ENCODE assay signal across 22 cellular contexts in the genomic region with DNA sequence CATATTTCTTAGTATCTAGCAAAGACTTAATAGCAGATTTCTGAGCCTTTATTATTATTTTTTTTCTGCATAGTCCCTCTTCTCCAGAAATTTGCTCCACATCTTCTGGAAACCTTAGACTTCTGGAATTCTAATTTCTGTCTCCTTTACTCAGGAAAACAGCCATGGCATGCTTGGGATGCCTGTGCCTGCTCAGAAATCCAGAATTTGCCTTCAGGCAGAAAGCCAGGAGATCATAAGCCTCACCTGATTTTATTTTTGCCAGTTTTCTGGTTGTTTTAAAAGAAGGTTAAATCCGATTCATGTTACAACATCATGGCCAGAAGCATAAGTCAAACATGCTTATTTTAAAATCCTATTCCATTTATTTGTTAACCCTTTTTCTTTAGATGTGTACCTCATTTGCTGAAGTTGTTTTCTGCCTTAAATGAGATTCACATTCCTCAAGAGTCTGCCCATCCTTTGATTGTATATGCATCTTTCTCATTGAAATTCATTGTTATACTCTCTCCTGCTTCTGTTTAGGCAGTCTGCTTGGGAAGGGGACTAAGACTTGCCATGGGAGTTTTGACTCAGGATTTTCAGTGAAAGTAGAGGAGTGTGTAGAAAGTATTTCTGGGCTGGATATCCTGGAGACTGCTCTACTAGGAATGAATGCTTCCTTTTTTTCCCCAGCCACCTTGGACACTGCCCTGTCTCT. TPM values are rescaled to one million over a fixed set of nuclear protein-coding genes. Genes with fewer than 3 reads are reported as not detected.
DNase-seq lines count a peak whose midpoint lies in the region; ATAC-seq, FAIRE-seq and TF ChIP-seq lines count a peak whose summit lies in the region.
"Had no signal": no experiment of that assay in that cellular context is flagged by ENCODE, and none has a peak within 500 bp of the region (broad histone marks: within the 10 kb centered on the region; RNA-seq: fewer than 3 reads in every experiment).

No MANE protein-coding gene starts in this region.

- DNase-seq in Caco-2 (peak in 1 of 2 experiments; percentile 18), M059J (ENCODE audit: low read depth) (peak; percentile 30), caudate nucleus (lab: John Stamatoyannopoulos, UW) (no peak), keratinocyte (ENCODE audit: low read depth, low spot score) (no peak), GM19239 (ENCODE audit: insufficient read length, low spot score) (no peak), T1000 (lab: John Stamatoyannopoulos, UW) (no peak), gastrocnemius medialis (no peak)
- DNase-seq: 8988T; CD4-positive, alpha-beta memory T cell; DMS153; GDM1; HCEC 1CT; IMR-90; NCI-H1694 treated with DMSO at 0.1 percent for 48 hours; NCI-H2081 treated with DMSO at 0.1 percent for 48 hours; NCI-H2171 treated with DMSO at 0.1 percent for 48 hours; NCI-H526; PC-3; Right ventricle myocardium superior had no signal

- H3K27me3 Mint-ChIP-seq in Caco-2 (ENCODE audit: insufficient read depth, unreplicated experiment): no peaks in the 10 kb centered on the region
- H3K27me3 Mint-ChIP-seq: CD4-positive, alpha-beta memory T cell had no signal

- FAIRE-seq in keratinocyte (lab: Jason Lieb, UNC): peak; percentile 68
- no peak for FAIRE-seq in GM19239 (lab: Jason Lieb, UNC)
- FAIRE-seq: GM18507 had no signal

- H3K9me3 ChIP-seq in Caco-2: no peaks in the 10 kb centered on the region
- H3K9me3 ChIP-seq in keratinocyte (ENCODE audit: control insufficient read depth, low read depth, low read length): no peaks in the 10 kb centered on the region
- H3K9me3 ChIP-seq in gastrocnemius medialis: no peaks in the 10 kb centered on the region

- peaks cover 41% of the 10 kb centered on the region for H3K4me1 Mint-ChIP-seq in Caco-2 (ENCODE audit: low read depth, unreplicated experiment)

- no peak for TF ChIP-seq POLR2A in gastrocnemius medialis (IDR thresholded peaks at IDR 0.05)

- H3K9me1 ChIP-seq in keratinocyte (ENCODE audit: control insufficient read depth, extremely low read depth, insufficient read depth, low read length): no peaks in the 10 kb centered on the region

- H2AFZ ChIP-seq in keratinocyte (ENCODE audit: control insufficient read depth, low read length): no peak overlapping the region

- 0 out of 2 replicates have a peak, but pooled peaks cover 3% of the 10 kb centered on the region for H3K36me3 ChIP-seq in Caco-2 (ENCODE audit: control insufficient read depth, insufficient read depth, low read length)
- H3K36me3 ChIP-seq in keratinocyte (ENCODE audit: control insufficient read depth in 2 of 2, extremely low read depth in 1 of 2, insufficient read depth in 2 of 2, low read length in 2 of 2): peaks cover 2 to 4% of the 10 kb centered on the region in 2 experiments
- H3K36me3 ChIP-seq in gastrocnemius medialis: no peaks in the 10 kb centered on the region

- no peaks in the 10 kb centered on the region for H3K9me3 Mint-ChIP-seq in Caco-2 (ENCODE audit: unreplicated experiment)
- H3K9me3 Mint-ChIP-seq: CD4-positive, alpha-beta memory T cell had no signal

- no peaks in the 10 kb centered on the region for H4K20me1 ChIP-seq in keratinocyte (ENCODE audit: control insufficient read depth, extremely low read depth, insufficient read depth, low read length)

- dilution Hi-C loops in keratinocyte (cut with MboI; ENCODE audit: extremely low pct_ligation_motif_present, low sequenced_read_pairs): no loop called here

- peak overlapping the region; percentile 36 for H3K27ac Mint-ChIP-seq in Caco-2 (ENCODE audit: unreplicated experiment)
- H3K27ac Mint-ChIP-seq: CD4-positive, alpha-beta memory T cell had no signal

- CTCF ChIA-PET in Caco-2 (lab: Charles Lee): no interaction called here

- ATAC-seq in gastrocnemius medialis: no peak
- ATAC-seq in GM18867 (IDR thresholded peaks at IDR 0.05; ENCODE audit: unreplicated experiment): no peak
- ATAC-seq: PC-3 had no signal

- no peak overlapping the region for H3K4me3 ChIP-seq in Caco-2 (ENCODE audit: low read depth, low read length)
- no peak overlapping the region for H3K4me3 ChIP-seq in keratinocyte (ENCODE audit: control insufficient read depth in 2 of 3, extremely low read depth in 1 of 3, insufficient read depth in 2 of 3, low read depth in 1 of 3, low read length in 3 of 3)
- H3K4me3 ChIP-seq in gastrocnemius medialis: no peak overlapping the region
- H3K4me3 ChIP-seq: BLaER1 treated with 17β-estradiol and CSF1 and Interleukin-3, amounts not matched to agents 10 nM and 100 nM had no signal

- H3K9ac ChIP-seq in keratinocyte (ENCODE audit: control insufficient read depth, extremely low read depth, insufficient read depth, low read length): no peak overlapping the region
- H3K9ac ChIP-seq: BLaER1 treated with 17β-estradiol and CSF1 and Interleukin-3, amounts not matched to agents 10 nM and 100 nM had no signal

- no TSS peak for BruUV-seq in Caco-2 (replicated peaks; lab: Mats Ljungman, UMichigan)

- H3K4me3 Mint-ChIP-seq in Caco-2 (ENCODE audit: unreplicated experiment): no peak overlapping the region
- H3K4me3 Mint-ChIP-seq: CD4-positive, alpha-beta memory T cell had no signal

- intact Hi-C loops in Caco-2 (cut with micrococcal nuclease; ENCODE audit: unreplicated experiment): no loop called here
- intact Hi-C loops in gastrocnemius medialis (cut with DNase I; ENCODE audit: low total_unique reads): no loop called here

- H3K27me3 ChIP-seq in Caco-2 (replicated peaks; ENCODE audit: control insufficient read depth, insufficient read depth, low read length): no peaks in the 10 kb centered on the region
- H3K27me3 ChIP-seq in keratinocyte (ENCODE audit: control insufficient read depth, extremely low read depth, insufficient read depth, low read length): no peaks in the 10 kb centered on the region
- no peaks in the 10 kb centered on the region for H3K27me3 ChIP-seq in gastrocnemius medialis
- H3K27me3 ChIP-seq: BLaER1 treated with 17β-estradiol and CSF1 and Interleukin-3, amounts not matched to agents 10 nM and 100 nM had no signal

- H3K4me1 ChIP-seq in Caco-2 (peaks cover 20% of the 10 kb centered on the region), keratinocyte (ENCODE audit: control insufficient read depth, extremely low read depth, insufficient read depth, low read length) (peaks cover 35% of the 10 kb centered on the region), gastrocnemius medialis (peaks cover 26 to 43% of the 10 kb centered on the region in 2 donors)

- TF ChIP-seq CTCF in Caco-2 (IDR thresholded peaks at IDR 0.05; ENCODE audit: insufficient read depth in 1 of 2, low read depth in 1 of 2, low read length in 1 of 2, severe bottlenecking in 1 of 2, unreplicated experiment in 1 of 2) (no peak), keratinocyte (optimal IDR thresholded peaks at IDR 0.05 in 1 of 3, IDR thresholded peaks at IDR 0.05 in 1 of 3, conservative IDR thresholded peaks at IDR 0.05 in 1 of 3; ENCODE audit: extremely low read depth in 1 of 3, insufficient read depth in 2 of 3, low read length in 3 of 3) (no peak), gastrocnemius medialis (IDR thresholded peaks at IDR 0.05 in 4 of 5, conservative IDR thresholded peaks at IDR 0.05 in 1 of 5) (no peak)

- POLR2A ChIA-PET in Caco-2 (lab: Charles Lee): no interaction called here

- peaks cover 20% of the 10 kb centered on the region for H3K36me3 Mint-ChIP-seq in Caco-2 (ENCODE audit: insufficient read depth, unreplicated experiment)

- H3K27ac ChIP-seq in caudate nucleus (ENCODE audit: low read depth, low read length): peak overlapping the region; percentile 14
- H3K27ac ChIP-seq in keratinocyte (ENCODE audit: control insufficient read depth, insufficient read depth, low read length): no peak overlapping the region
- no peak overlapping the region for H3K27ac ChIP-seq in gastrocnemius medialis
- H3K27ac ChIP-seq: BLaER1 treated with 17β-estradiol and CSF1 and Interleukin-3, amounts not matched to agents 10 nM and 100 nM had no signal

- in situ Hi-C loops in gastrocnemius medialis (cut with MboI; ENCODE audit: low sequenced_read_pairs in 4 of 4): no loop called here

- H3K4me2 ChIP-seq in keratinocyte (ENCODE audit: control insufficient read depth, extremely low read depth, insufficient read depth, low read depth, low read length): peak overlapping the region; percentile 46
- H3K4me2 ChIP-seq: BLaER1 treated with 17β-estradiol and CSF1 and Interleukin-3, amounts not matched to agents 10 nM and 100 nM had no signal

- peaks cover 18% of the 10 kb centered on the region for H3K79me2 ChIP-seq in keratinocyte (ENCODE audit: control insufficient read depth, insufficient read depth, low read length)

RNA-seq across cellular contexts. Expression of gene SIK2, which starts 37.1 kb away (rescaled TPM):
- 37.3 and 40.2 TPM in 2 replicates for total RNA-seq in Caco-2 (2022)
- 8.4 and 19.4 TPM in 2 replicates for total RNA-seq in M059J (2014; rRNA removed; shearing (Covaris generic))
- polyA plus RNA-seq in keratinocyte: 10.0 to 12.2 TPM (median 11.9 TPM) in 3 replicates
- polyA plus RNA-seq in keratinocyte (2011; ENCODE audit: low read depth): 2.3 TPM
- 6.7 and 10.2 TPM in 2 replicates for polyA plus RNA-seq in keratinocyte (2011; cell fraction: cytosol; rRNA removed)
- polyA plus RNA-seq in keratinocyte (2011; cell fraction: nucleus; rRNA removed): 18.1 and 19.3 TPM in 2 replicates
- 5.8 and 8.5 TPM in 2 replicates for polyA plus RNA-seq in keratinocyte (2012; ENCODE audit: low replicate concordance)
- polyA minus RNA-seq in keratinocyte: 15.6 to 59.7 TPM (median 20.1 TPM) in 3 replicates
- polyA minus RNA-seq in keratinocyte (2011; cell fraction: cytosol; rRNA and poly(A)+ RNA removed): 7.5 TPM
- polyA minus RNA-seq in keratinocyte (2011; cell fraction: nucleus; rRNA and poly(A)+ RNA removed): 12.0 and 25.4 TPM in 2 replicates
- total RNA-seq in gastrocnemius medialis: 10 to 100 TPM; 16.5 to 98.7 (median 43.8) TPM
